12 cellular contexts compared by ENCODE assay signal in genomic region chr12:68622250-68622649, GRCh38. TPM values are rescaled to one million over a fixed set of nuclear protein-coding genes. Genes with fewer than 3 reads are reported as not detected.
DNase-seq lines count a peak whose midpoint lies in the region; ATAC-seq and TF ChIP-seq lines count a peak whose summit lies in the region.
"Had no signal": no experiment of that assay in that cellular context is flagged by ENCODE, and none has a peak within 500 bp of the region (broad histone marks: within the 10 kb centered on the region; RNA-seq: fewer than 3 reads in every experiment).

No MANE protein-coding gene starts in this region.

- H3K9ac ChIP-seq in H9 (ENCODE audit: extremely low read depth, insufficient read length, low read length) (no peak overlapping the region), OCI-LY3 (ENCODE audit: low read length) (no peak overlapping the region)

- H4K8ac ChIP-seq in H9 (replicated peaks; ENCODE audit: insufficient read length, low read depth, low read length): no peak overlapping the region

- no peak overlapping the region for H2AK5ac ChIP-seq in H9 (ENCODE audit: insufficient read length, low read length)

- no peak for TF ChIP-seq POLR2A in sigmoid colon (IDR thresholded peaks at IDR 0.05)

- no peak overlapping the region for H2BK12ac ChIP-seq in H9 (ENCODE audit: insufficient read length, low read depth, low read length)

- no peak overlapping the region for H3K4me3 ChIP-seq in OCI-LY3 (ENCODE audit: low read length)
- no peak overlapping the region for H3K4me3 ChIP-seq in sigmoid colon
- H3K4me3 ChIP-seq: MG63 had no signal

- no CpG with 5 or more reads among the region's 1 CpG for WGBS in H9 (ENCODE audit: extremely low coverage, insufficient read length, low lambda C conversion rate)
- 75 to 87% methylated on average over 1 of the region's 1 CpG for WGBS in sigmoid colon, 2 donors

- H3K27ac ChIP-seq in H9 (ENCODE audit: insufficient read length, low read depth, low read length) (no peak overlapping the region), OCI-LY3 (ENCODE audit: low read length) (no peak overlapping the region), sigmoid colon (peak overlapping the region in 3 of 4 donors; percentile 3 to 55 (median 4))

- peaks cover under 1 to 7% of the 10 kb centered on the region in 2 experiments; a peak in 4 of 5 replicates for H3K9me3 Mint-ChIP-seq in H9
- H3K9me3 Mint-ChIP-seq in dendritic cell treated with granulocyte-macrophage colony-stimulating factor and Interleukin-4, amounts not matched to agents 40 ng/mL and 50 ng/mL, for 4 days: no peaks in the 10 kb centered on the region

- no peaks in the 10 kb centered on the region for H3K9me3 ChIP-seq in H9 (ENCODE audit: control insufficient read depth, low read depth, low read length)
- H3K9me3 ChIP-seq in OCI-LY3 (ENCODE audit: insufficient read depth, low read length): no peaks in the 10 kb centered on the region
- no peaks in the 10 kb centered on the region for H3K9me3 ChIP-seq in sigmoid colon

- no peak overlapping the region for H2BK120ac ChIP-seq in H9 (ENCODE audit: low read depth, low read length, poor library complexity, severe bottlenecking)

- H3K79me2 ChIP-seq in H9 (ENCODE audit: insufficient read depth, low read length) (peaks cover 30% of the 10 kb centered on the region; the same call in 1 of the 2 replicates), OCI-LY3 (ENCODE audit: low read length) (peaks cover 100% of the 10 kb centered on the region)

- H3K27ac Mint-ChIP-seq in H9: peak overlapping the region; percentile 1 to 47 (median 38); a peak in 5 of 7 replicates
- peak overlapping the region; percentile 48 for H3K27ac Mint-ChIP-seq in dendritic cell treated with granulocyte-macrophage colony-stimulating factor and Interleukin-4, amounts not matched to agents 40 ng/mL and 50 ng/mL, for 4 days

- H3K36me3 Mint-ChIP-seq in H9 (ENCODE audit: insufficient read depth in 1 of 3, low read depth in 3 of 3): peaks cover 20 to 29% (median 25%) of the 10 kb centered on the region in 3 experiments
- peaks cover 55% of the 10 kb centered on the region for H3K36me3 Mint-ChIP-seq in dendritic cell treated with granulocyte-macrophage colony-stimulating factor and Interleukin-4, amounts not matched to agents 40 ng/mL and 50 ng/mL, for 4 days (ENCODE audit: low read depth)

- no peak overlapping the region for H3K4ac ChIP-seq in H9 (ENCODE audit: low read depth, low read length)

- no peak for ATAC-seq in HG02763 (IDR thresholded peaks at IDR 0.05; ENCODE audit: unreplicated experiment)

- H4K20me1 ChIP-seq in H9 (ENCODE audit: control insufficient read depth, insufficient read depth, insufficient read length) (no peaks in the 10 kb centered on the region), OCI-LY3 (ENCODE audit: insufficient read depth, low read length) (peaks cover 98% of the 10 kb centered on the region)

- no peak overlapping the region for H3K23ac ChIP-seq in H9 (ENCODE audit: insufficient read length, low read depth, low read length)

- H4K91ac ChIP-seq in H9 (ENCODE audit: insufficient read length, low read depth, low read length): no peak overlapping the region

- H2AFZ ChIP-seq in H9 (ENCODE audit: low read length): no peak overlapping the region
- H2AFZ ChIP-seq in OCI-LY3 (ENCODE audit: low read depth, low read length): no peak overlapping the region

- H3K23me2 ChIP-seq in H9 (ENCODE audit: insufficient read length, low read depth, low read length, poor library complexity, severe bottlenecking): no peaks in the 10 kb centered on the region

- no peaks in the 10 kb centered on the region for H3K4me1 ChIP-seq in H9 (ENCODE audit: insufficient read depth, low read length)
- peaks cover 21% of the 10 kb centered on the region for H3K4me1 ChIP-seq in OCI-LY3 (ENCODE audit: low read length)
- H3K4me1 ChIP-seq in sigmoid colon: peaks cover 0 to 90% (median 81%) of the 10 kb centered on the region in 4 donors

- H2BK5ac ChIP-seq in H9 (ENCODE audit: insufficient read length, low read length): no peak overlapping the region

- no peak overlapping the region for H3K14ac ChIP-seq in H9 (ENCODE audit: insufficient read depth, low read length)

- no peak overlapping the region for H2BK20ac ChIP-seq in H9 (ENCODE audit: low read depth, low read length, poor library complexity, severe bottlenecking)

- no peaks in the 10 kb centered on the region for H3K27me3 Mint-ChIP-seq in H9 (ENCODE audit: low read depth)
- H3K27me3 Mint-ChIP-seq in dendritic cell treated with granulocyte-macrophage colony-stimulating factor and Interleukin-4, amounts not matched to agents 40 ng/mL and 50 ng/mL, for 4 days: no peaks in the 10 kb centered on the region

- no peak overlapping the region for H3T11ph ChIP-seq in H9 (ENCODE audit: low read length)

- H3K4me1 Mint-ChIP-seq in H9: peaks cover 32 to 41% of the 10 kb centered on the region in 2 experiments
- H3K4me1 Mint-ChIP-seq in dendritic cell treated with granulocyte-macrophage colony-stimulating factor and Interleukin-4, amounts not matched to agents 40 ng/mL and 50 ng/mL, for 4 days (ENCODE audit: low read depth): peaks cover 54% of the 10 kb centered on the region

- no peak for TF ChIP-seq EP300 in sigmoid colon (IDR thresholded peaks at IDR 0.05)

- H3K4me3 Mint-ChIP-seq in H9: no peak overlapping the region
- no peak overlapping the region for H3K4me3 Mint-ChIP-seq in dendritic cell treated with granulocyte-macrophage colony-stimulating factor and Interleukin-4, amounts not matched to agents 40 ng/mL and 50 ng/mL, for 4 days

- H3K4me2 ChIP-seq in H9 (ENCODE audit: insufficient read depth, insufficient read length, low read length): no peak overlapping the region
- H3K4me2 ChIP-seq in OCI-LY3 (ENCODE audit: low read length): peak overlapping the region; percentile 38; the same call in 1 of the 2 replicates

- H3K27me3 ChIP-seq in H9 (ENCODE audit: insufficient read depth, low read length): no peaks in the 10 kb centered on the region
- no peaks in the 10 kb centered on the region for H3K27me3 ChIP-seq in OCI-LY3 (ENCODE audit: low read depth, low read length)
- H3K27me3 ChIP-seq in sigmoid colon: no peaks in the 10 kb centered on the region
- H3K27me3 ChIP-seq: MG63 had no signal

- H3K18ac ChIP-seq in H9 (ENCODE audit: insufficient read length, low read depth, low read length): no peak overlapping the region

- peaks cover 32% of the 10 kb centered on the region for H3K36me3 ChIP-seq in OCI-LY3 (replicated peaks; ENCODE audit: low read depth, low read length)
- peaks cover 0 to 4% (median 1%) of the 10 kb centered on the region in 4 donors for H3K36me3 ChIP-seq in sigmoid colon

- no peak overlapping the region for H4K5ac ChIP-seq in H9 (ENCODE audit: insufficient read length, low read depth, low read length)

- intact Hi-C loops in dendritic cell treated with granulocyte-macrophage colony-stimulating factor and Interleukin-4, amounts not matched to agents 40 ng/mL and 50 ng/mL, for 4 days (cut with micrococcal nuclease): no loop called here
- intact Hi-C loops in sigmoid colon (cut with DNase I): no loop called here

- no peak overlapping the region for H2BK15ac ChIP-seq in H9 (ENCODE audit: low read depth, low read length)

- H3K56ac ChIP-seq in H9 (ENCODE audit: insufficient read length, low read depth, low read length): no peak overlapping the region

- TF ChIP-seq CTCF in H9 (conservative IDR thresholded peaks at IDR 0.05) (no peak), OCI-LY3 (IDR thresholded peaks at IDR 0.05; ENCODE audit: low read depth, low read length) (no peak), sigmoid colon (IDR thresholded peaks at IDR 0.05) (no peak)

- DNase-seq in H9 (no peak), sigmoid colon (no peak), HUDEP-2 (lab: John Stamatoyannopoulos, UW; ENCODE audit: unreplicated experiment in 76 of 76) (no peak), iPS-NIHi11 (ENCODE audit: low spot score) (no peak)
- DNase-seq: Calu3, left cardiac atrium, MG63, NCI-H345, RPMI8226 had no signal

- H3K79me1 ChIP-seq in H9 (ENCODE audit: insufficient read depth, low read depth, low read length, poor library complexity, severe bottlenecking): peaks cover 11% of the 10 kb centered on the region

RNA-seq across cellular contexts. Expression of gene RAP1B, which starts 11.6 kb away (rescaled TPM):
- total RNA-seq in H9 (2021) (89.1 and 97.7 TPM in 2 replicates), sigmoid colon (100 to 1,000 TPM; 197 to 251 (median 223) TPM)
- 100 to 1,000 TPM; 146 to 258 (median 170) TPM for polyA plus RNA-seq in sigmoid colon

Comparison
In these comparisons a context has a peak if more than half of its experiments do, and no peak if none do; other contexts are left out.
1. H3K27ac ChIP-seq: peak in sigmoid colon (3 of 4); none in H9 (single experiment) and OCI-LY3 (single experiment).